Comparison of ENCODE assay signal across 1 cellular context in genomic region chr17:75457047-75457654, GRCh38.
TF ChIP-seq lines count a peak whose summit lies in the region.

No MANE protein-coding gene starts in this region.

TF ChIP-seq in WTC11, 78 proteins besides CTCF, POLR2A, EP300 and RAD21 (continued from another document and continues in another):
- TF ChIP-seq USF1 (CRISPR knock-in tag; IDR thresholded peaks at IDR 0.05) (peak; percentile 97), KAT7 (CRISPR knock-in tag; IDR thresholded peaks at IDR 0.05; ENCODE audit: borderline replicate concordance) (0 out of 2 replicates have a peak, but pooled peaks have one; percentile 40), MXD4 (CRISPR knock-in tag; IDR thresholded peaks at IDR 0.05; ENCODE audit: borderline replicate concordance) (no peak), ZNF263 (CRISPR knock-in tag; IDR thresholded peaks at IDR 0.05; ENCODE audit: low read depth) (no peak), GABPB1 (CRISPR knock-in tag; IDR thresholded peaks at IDR 0.05) (no peak; the same call in 1 of the 2 replicates), NR3C1 (CRISPR knock-in tag; conservative IDR thresholded peaks at IDR 0.05; ENCODE audit: low read depth) (no peak), ZNF425 (CRISPR knock-in tag; conservative IDR thresholded peaks at IDR 0.05) (no peak), JAZF1 (CRISPR knock-in tag; IDR thresholded peaks at IDR 0.05) (no peak), EMX1 (CRISPR knock-in tag; IDR thresholded peaks at IDR 0.05) (no peak), ZBTB21 (CRISPR knock-in tag; IDR thresholded peaks at IDR 0.05; ENCODE audit: borderline replicate concordance) (no peak), ATF3 (CRISPR knock-in tag; conservative IDR thresholded peaks at IDR 0.05) (no peak), FOXP4 (CRISPR knock-in tag; IDR thresholded peaks at IDR 0.05) (0 out of 2 replicates have a peak, but pooled peaks have one; percentile 48), TCF7 (CRISPR knock-in tag; IDR thresholded peaks at IDR 0.05; ENCODE audit: low read depth) (no peak), ZNF416 (CRISPR knock-in tag; IDR thresholded peaks at IDR 0.05) (no peak), CREM (CRISPR knock-in tag; IDR thresholded peaks at IDR 0.05) (no peak), TEAD1 (CRISPR knock-in tag; IDR thresholded peaks at IDR 0.05) (no peak), ZNF219 (CRISPR knock-in tag; IDR thresholded peaks at IDR 0.05; ENCODE audit: borderline replicate concordance) (no peak), ELF4 (CRISPR knock-in tag; IDR thresholded peaks at IDR 0.05; ENCODE audit: low read depth) (no peak), CREB1 (CRISPR knock-in tag; IDR thresholded peaks at IDR 0.05) (peak; percentile 38; the same call in 1 of the 2 replicates), CBFB (CRISPR knock-in tag; IDR thresholded peaks at IDR 0.05; ENCODE audit: low read depth) (no peak), JUN (CRISPR knock-in tag; IDR thresholded peaks at IDR 0.05) (no peak), ZNF532 (CRISPR knock-in tag; IDR thresholded peaks at IDR 0.05; ENCODE audit: borderline replicate concordance) (no peak), ZNF317 (CRISPR knock-in tag; IDR thresholded peaks at IDR 0.05; ENCODE audit: borderline replicate concordance, low read depth) (no peak), OVOL2 (CRISPR knock-in tag; IDR thresholded peaks at IDR 0.05; ENCODE audit: borderline replicate concordance) (no peak), FOXJ3 (CRISPR knock-in tag; IDR thresholded peaks at IDR 0.05; ENCODE audit: borderline replicate concordance) (no peak), NFE2L1 (CRISPR knock-in tag; IDR thresholded peaks at IDR 0.05) (peak; percentile 55; the same call in 1 of the 2 replicates), SMAD3 (CRISPR knock-in tag; IDR thresholded peaks at IDR 0.05; ENCODE audit: borderline replicate concordance) (no peak), FOXK1 (CRISPR knock-in tag; IDR thresholded peaks at IDR 0.05) (0 out of 2 replicates have a peak, but pooled peaks have one; percentile 54), RORB (CRISPR knock-in tag; IDR thresholded peaks at IDR 0.05) (no peak), GRHL2 (CRISPR knock-in tag; IDR thresholded peaks at IDR 0.05; ENCODE audit: insufficient replicate concordance, severe bottlenecking) (no peak)
- TF ChIP-seq, protein P1, sequence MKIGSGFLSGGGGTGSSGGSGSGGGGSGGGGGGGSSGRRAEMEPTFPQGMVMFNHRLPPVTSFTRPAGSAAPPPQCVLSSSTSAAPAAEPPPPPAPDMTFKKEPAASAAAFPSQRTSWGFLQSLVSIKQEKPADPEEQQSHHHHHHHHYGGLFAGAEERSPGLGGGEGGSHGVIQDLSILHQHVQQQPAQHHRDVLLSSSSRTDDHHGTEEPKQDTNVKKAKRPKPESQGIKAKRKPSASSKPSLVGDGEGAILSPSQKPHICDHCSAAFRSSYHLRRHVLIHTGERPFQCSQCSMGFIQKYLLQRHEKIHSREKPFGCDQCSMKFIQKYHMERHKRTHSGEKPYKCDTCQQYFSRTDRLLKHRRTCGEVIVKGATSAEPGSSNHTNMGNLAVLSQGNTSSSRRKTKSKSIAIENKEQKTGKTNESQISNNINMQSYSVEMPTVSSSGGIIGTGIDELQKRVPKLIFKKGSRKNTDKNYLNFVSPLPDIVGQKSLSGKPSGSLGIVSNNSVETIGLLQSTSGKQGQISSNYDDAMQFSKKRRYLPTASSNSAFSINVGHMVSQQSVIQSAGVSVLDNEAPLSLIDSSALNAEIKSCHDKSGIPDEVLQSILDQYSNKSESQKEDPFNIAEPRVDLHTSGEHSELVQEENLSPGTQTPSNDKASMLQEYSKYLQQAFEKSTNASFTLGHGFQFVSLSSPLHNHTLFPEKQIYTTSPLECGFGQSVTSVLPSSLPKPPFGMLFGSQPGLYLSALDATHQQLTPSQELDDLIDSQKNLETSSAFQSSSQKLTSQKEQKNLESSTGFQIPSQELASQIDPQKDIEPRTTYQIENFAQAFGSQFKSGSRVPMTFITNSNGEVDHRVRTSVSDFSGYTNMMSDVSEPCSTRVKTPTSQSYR (CRISPR knock-in tag; IDR thresholded peaks at IDR 0.05) = 0 out of 2 replicates have a peak, but pooled peaks have one; percentile 57
- TF ChIP-seq, protein P2, sequence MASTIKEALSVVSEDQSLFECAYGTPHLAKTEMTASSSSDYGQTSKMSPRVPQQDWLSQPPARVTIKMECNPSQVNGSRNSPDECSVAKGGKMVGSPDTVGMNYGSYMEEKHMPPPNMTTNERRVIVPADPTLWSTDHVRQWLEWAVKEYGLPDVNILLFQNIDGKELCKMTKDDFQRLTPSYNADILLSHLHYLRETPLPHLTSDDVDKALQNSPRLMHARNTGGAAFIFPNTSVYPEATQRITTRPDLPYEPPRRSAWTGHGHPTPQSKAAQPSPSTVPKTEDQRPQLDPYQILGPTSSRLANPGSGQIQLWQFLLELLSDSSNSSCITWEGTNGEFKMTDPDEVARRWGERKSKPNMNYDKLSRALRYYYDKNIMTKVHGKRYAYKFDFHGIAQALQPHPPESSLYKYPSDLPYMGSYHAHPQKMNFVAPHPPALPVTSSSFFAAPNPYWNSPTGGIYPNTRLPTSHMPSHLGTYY (CRISPR knock-in tag; IDR thresholded peaks at IDR 0.05) = no peak
- TF ChIP-seq, protein P3, sequence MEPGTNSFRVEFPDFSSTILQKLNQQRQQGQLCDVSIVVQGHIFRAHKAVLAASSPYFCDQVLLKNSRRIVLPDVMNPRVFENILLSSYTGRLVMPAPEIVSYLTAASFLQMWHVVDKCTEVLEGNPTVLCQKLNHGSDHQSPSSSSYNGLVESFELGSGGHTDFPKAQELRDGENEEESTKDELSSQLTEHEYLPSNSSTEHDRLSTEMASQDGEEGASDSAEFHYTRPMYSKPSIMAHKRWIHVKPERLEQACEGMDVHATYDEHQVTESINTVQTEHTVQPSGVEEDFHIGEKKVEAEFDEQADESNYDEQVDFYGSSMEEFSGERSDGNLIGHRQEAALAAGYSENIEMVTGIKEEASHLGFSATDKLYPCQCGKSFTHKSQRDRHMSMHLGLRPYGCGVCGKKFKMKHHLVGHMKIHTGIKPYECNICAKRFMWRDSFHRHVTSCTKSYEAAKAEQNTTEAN (CRISPR knock-in tag; IDR thresholded peaks at IDR 0.05) = no peak; the same call in 1 of the 2 replicates
- TF ChIP-seq, protein P4, sequence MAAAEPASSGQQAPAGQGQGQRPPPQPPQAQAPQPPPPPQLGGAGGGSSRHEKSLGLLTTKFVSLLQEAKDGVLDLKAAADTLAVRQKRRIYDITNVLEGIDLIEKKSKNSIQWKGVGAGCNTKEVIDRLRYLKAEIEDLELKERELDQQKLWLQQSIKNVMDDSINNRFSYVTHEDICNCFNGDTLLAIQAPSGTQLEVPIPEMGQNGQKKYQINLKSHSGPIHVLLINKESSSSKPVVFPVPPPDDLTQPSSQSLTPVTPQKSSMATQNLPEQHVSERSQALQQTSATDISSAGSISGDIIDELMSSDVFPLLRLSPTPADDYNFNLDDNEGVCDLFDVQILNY (CRISPR knock-in tag; IDR thresholded peaks at IDR 0.05) = 0 out of 2 replicates have a peak, but pooled peaks have one; percentile 23
- TF ChIP-seq, protein P5, sequence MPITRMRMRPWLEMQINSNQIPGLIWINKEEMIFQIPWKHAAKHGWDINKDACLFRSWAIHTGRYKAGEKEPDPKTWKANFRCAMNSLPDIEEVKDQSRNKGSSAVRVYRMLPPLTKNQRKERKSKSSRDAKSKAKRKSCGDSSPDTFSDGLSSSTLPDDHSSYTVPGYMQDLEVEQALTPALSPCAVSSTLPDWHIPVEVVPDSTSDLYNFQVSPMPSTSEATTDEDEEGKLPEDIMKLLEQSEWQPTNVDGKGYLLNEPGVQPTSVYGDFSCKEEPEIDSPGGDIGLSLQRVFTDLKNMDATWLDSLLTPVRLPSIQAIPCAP (CRISPR knock-in tag; IDR thresholded peaks at IDR 0.05) = 0 out of 2 replicates have a peak, but pooled peaks have one; percentile 47
- TF ChIP-seq, protein P6, sequence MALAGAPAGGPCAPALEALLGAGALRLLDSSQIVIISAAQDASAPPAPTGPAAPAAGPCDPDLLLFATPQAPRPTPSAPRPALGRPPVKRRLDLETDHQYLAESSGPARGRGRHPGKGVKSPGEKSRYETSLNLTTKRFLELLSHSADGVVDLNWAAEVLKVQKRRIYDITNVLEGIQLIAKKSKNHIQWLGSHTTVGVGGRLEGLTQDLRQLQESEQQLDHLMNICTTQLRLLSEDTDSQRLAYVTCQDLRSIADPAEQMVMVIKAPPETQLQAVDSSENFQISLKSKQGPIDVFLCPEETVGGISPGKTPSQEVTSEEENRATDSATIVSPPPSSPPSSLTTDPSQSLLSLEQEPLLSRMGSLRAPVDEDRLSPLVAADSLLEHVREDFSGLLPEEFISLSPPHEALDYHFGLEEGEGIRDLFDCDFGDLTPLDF (CRISPR knock-in tag; IDR thresholded peaks at IDR 0.05) = 0 out of 2 replicates have a peak, but pooled peaks have one; percentile 37
- TF ChIP-seq, protein P7, sequence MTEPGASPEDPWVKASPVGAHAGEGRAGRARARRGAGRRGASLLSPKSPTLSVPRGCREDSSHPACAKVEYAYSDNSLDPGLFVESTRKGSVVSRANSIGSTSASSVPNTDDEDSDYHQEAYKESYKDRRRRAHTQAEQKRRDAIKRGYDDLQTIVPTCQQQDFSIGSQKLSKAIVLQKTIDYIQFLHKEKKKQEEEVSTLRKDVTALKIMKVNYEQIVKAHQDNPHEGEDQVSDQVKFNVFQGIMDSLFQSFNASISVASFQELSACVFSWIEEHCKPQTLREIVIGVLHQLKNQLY (CRISPR knock-in tag; IDR thresholded peaks at IDR 0.05) = no peak
